In genomic region chrX:134761788-134762187, GRCh38 we compare ENCODE assay signal across 10 cellular contexts.
A peak's percentile ranks its signal among the peaks of the same experiment; 100 is the strongest.
DNase-seq lines count a peak whose midpoint lies in the region; ATAC-seq and TF ChIP-seq lines count a peak whose summit lies in the region.
"Had no signal": no experiment of that assay in that cellular context is flagged by ENCODE, and none has a peak within 500 bp of the region (broad histone marks: within the 10 kb centered on the region; RNA-seq: fewer than 3 reads in every experiment).

No MANE protein-coding gene starts in this region.

- DNase-seq in AG09309 (ENCODE audit: low read depth) = no peak
- DNase-seq in fibroblast of mammary gland (ENCODE audit: low read depth) = peak; percentile 35
- DNase-seq in superior temporal gyrus (ENCODE audit: extremely low spot score) = no peak

- peak; percentile 66 for TF ChIP-seq CTCF in AG09309 (IDR thresholded peaks at IDR 0.05; ENCODE audit: control insufficient read depth, insufficient read depth, low read depth, low read length, missing control alignments)
- peak; percentile 51 for TF ChIP-seq CTCF in GM12872 (IDR thresholded peaks at IDR 0.05; ENCODE audit: insufficient read depth, low read depth, low read length)
- TF ChIP-seq CTCF in OCI-LY1 (IDR thresholded peaks at IDR 0.05; ENCODE audit: low read length) = peak; percentile 43
- peak; percentile 43 for TF ChIP-seq CTCF in fibroblast of mammary gland (conservative IDR thresholded peaks at IDR 0.05; ENCODE audit: control insufficient read depth, insufficient read depth, low read depth, low read length)

- no peaks in the 10 kb centered on the region for H3K9me2 ChIP-seq in OCI-LY1 (ENCODE audit: low read depth, low read length)

- no peaks in the 10 kb centered on the region for H3K36me3 ChIP-seq in OCI-LY1 (ENCODE audit: insufficient read depth, low read length)
- H3K36me3 ChIP-seq: SJSA1 had no signal

- no peaks in the 10 kb centered on the region for H3K79me2 ChIP-seq in OCI-LY1 (ENCODE audit: insufficient read depth, low read length)

- no peaks in the 10 kb centered on the region for H3K27me3 ChIP-seq in OCI-LY1 (ENCODE audit: insufficient read depth, low read length)
- H3K27me3 ChIP-seq: SJSA1 had no signal

- no peak overlapping the region for H3K27ac ChIP-seq in OCI-LY1 (ENCODE audit: low read depth, low read length, poor library complexity, severe bottlenecking)
- H3K27ac ChIP-seq: epithelial cell of prostate, SJSA1 had no signal

- H2AFZ ChIP-seq in OCI-LY1 (ENCODE audit: low read length) = no peak overlapping the region

- H3K9ac ChIP-seq in OCI-LY1 (ENCODE audit: low read length) = no peak overlapping the region

- H3F3A ChIP-seq in OCI-LY1 (ENCODE audit: insufficient read depth, low read length) = no peaks in the 10 kb centered on the region

- no peak overlapping the region for H3K4me3 ChIP-seq in AG09309 (ENCODE audit: control insufficient read depth, low read depth, low read length)
- H3K4me3 ChIP-seq in OCI-LY1 (ENCODE audit: low read depth, low read length, poor library complexity, severe bottlenecking) = no peak overlapping the region
- no peak overlapping the region for H3K4me3 ChIP-seq in fibroblast of mammary gland (ENCODE audit: control insufficient read depth, low read depth, low read length)
- H3K4me3 ChIP-seq: SJSA1 had no signal

- no peak for ATAC-seq in HG03457 (IDR thresholded peaks at IDR 0.05; ENCODE audit: unreplicated experiment)
- no peak for ATAC-seq in GM18858 (IDR thresholded peaks at IDR 0.05; ENCODE audit: unreplicated experiment)
- no peak for ATAC-seq in GM21360 (IDR thresholded peaks at IDR 0.05; ENCODE audit: unreplicated experiment)

- H3K9me3 ChIP-seq in OCI-LY1 (ENCODE audit: low read length) = no peaks in the 10 kb centered on the region
- H3K9me3 ChIP-seq: SJSA1 had no signal

- no peaks in the 10 kb centered on the region for H3K4me1 ChIP-seq in OCI-LY1 (ENCODE audit: insufficient read depth, low read length, severe bottlenecking)
- H3K4me1 ChIP-seq: SJSA1 had no signal

- no peaks in the 10 kb centered on the region for H4K20me1 ChIP-seq in OCI-LY1 (ENCODE audit: insufficient read depth, low read length)

- no peak overlapping the region for H3K4me2 ChIP-seq in OCI-LY1 (ENCODE audit: low read length)
